In the genomic region with DNA sequence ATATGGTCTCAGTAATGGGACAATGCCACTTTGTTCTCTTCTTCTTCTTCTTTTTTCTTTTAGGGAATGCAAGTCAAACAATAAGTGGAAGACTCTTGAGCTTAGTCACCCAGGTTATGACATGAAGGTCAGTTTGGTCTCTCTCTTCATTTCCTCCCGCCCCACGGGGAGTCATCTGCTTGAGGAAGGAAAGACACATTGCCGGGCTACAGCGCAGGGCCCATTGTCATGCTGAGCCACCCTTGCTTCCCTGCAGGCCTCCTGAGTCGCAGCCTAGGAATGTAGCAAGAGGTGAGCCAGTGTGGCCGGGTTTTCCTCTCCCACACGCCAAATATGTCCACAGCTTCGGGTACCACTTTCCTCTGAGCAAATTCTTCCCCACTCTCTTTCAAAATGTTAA, we compare ENCODE assay signal across 9 cellular contexts. TPM values are rescaled to one million over a fixed set of nuclear protein-coding genes. Genes with fewer than 3 reads are reported as not detected.
DNase-seq lines count a peak whose midpoint lies in the region; ATAC-seq and TF ChIP-seq lines count a peak whose summit lies in the region.
"Had no signal": no experiment of that assay in that cellular context is flagged by ENCODE, and none has a peak within 500 bp of the region (broad histone marks: within the 10 kb centered on the region; RNA-seq: fewer than 3 reads in every experiment).

No MANE protein-coding gene starts in this region.

- ATAC-seq in HG03520 (IDR thresholded peaks at IDR 0.05; ENCODE audit: unreplicated experiment), result no peak

- H3K9me3 ChIP-seq in HUES64 (ENCODE audit: insufficient read depth, low read depth, low read length), result no peaks in the 10 kb centered on the region
- H3K9me3 ChIP-seq in ascending aorta, result no peaks in the 10 kb centered on the region
- H3K9me3 ChIP-seq in iPS-20b (ENCODE audit: insufficient read depth, low read depth, low read length), result no peaks in the 10 kb centered on the region
- no peaks in the 10 kb centered on the region for H3K9me3 ChIP-seq in thyroid gland

- TF ChIP-seq CTCF in AG10803 (conservative IDR thresholded peaks at IDR 0.05; ENCODE audit: low read length) (no peak), ascending aorta (IDR thresholded peaks at IDR 0.05) (no peak), thyroid gland (IDR thresholded peaks at IDR 0.05) (no peak)

- no peaks in the 10 kb centered on the region for H3K27me3 ChIP-seq in HUES64 (ENCODE audit: insufficient read depth, low read length)
- H3K27me3 ChIP-seq in ascending aorta, result no peaks in the 10 kb centered on the region
- no peaks in the 10 kb centered on the region for H3K27me3 ChIP-seq in iPS-20b (ENCODE audit: insufficient read depth, low read length)
- no peaks in the 10 kb centered on the region for H3K27me3 ChIP-seq in thyroid gland

- no peak for TF ChIP-seq POLR2A in thyroid gland (IDR thresholded peaks at IDR 0.05)

- WGBS in HUES64, result 5% methylated on average over 8 of the region's 8 CpGs
- 61 to 64% methylated on average over 8 of the region's 8 CpGs for WGBS in thyroid gland, 2 donors

- H3K9ac ChIP-seq in HUES64 (ENCODE audit: low read depth, low read length) (no peak overlapping the region), iPS-20b (ENCODE audit: low read depth, low read length) (0 out of 2 replicates have a peak overlapping the region, but pooled peaks have one; percentile 26)

- H3K27ac ChIP-seq in HUES64 (ENCODE audit: low read depth, low read length), result peak overlapping the region; percentile 63
- H3K27ac ChIP-seq in ascending aorta, result no peak overlapping the region
- H3K27ac ChIP-seq in iPS-20b (ENCODE audit: low read length), result no peak overlapping the region
- H3K27ac ChIP-seq in thyroid gland, result no peak overlapping the region

- DNase-seq in AG10803 (ENCODE audit: low read depth) (peak; percentile 71), ascending aorta (ENCODE audit: low spot score in 2 of 2) (peak; percentile 19 to 67), thyroid gland (no peak), NCI-H1417 (lab: John Stamatoyannopoulos, UW) (no peak)
- DNase-seq in activated CD4-positive, alpha-beta T cell treated with anti-CD3 and anti-CD28 coated beads, Interleukin-2, amount 50 U/mL, for 1 hour, result no peak
- DNase-seq: NCI-H1105 treated with DMSO at 0.1 percent for 48 hours had no signal

- peaks cover 29% of the 10 kb centered on the region for H3K4me1 ChIP-seq in HUES64 (ENCODE audit: insufficient read depth, low read length)
- H3K4me1 ChIP-seq in ascending aorta, result no peaks in the 10 kb centered on the region
- H3K4me1 ChIP-seq in iPS-20b (ENCODE audit: insufficient read depth, low read length), result peaks cover 32% of the 10 kb centered on the region
- no peaks in the 10 kb centered on the region for H3K4me1 ChIP-seq in thyroid gland

- H3K36me3 ChIP-seq in HUES64 (ENCODE audit: insufficient read depth, low read length), result no peaks in the 10 kb centered on the region
- H3K36me3 ChIP-seq in ascending aorta, result no peaks in the 10 kb centered on the region
- no peaks in the 10 kb centered on the region for H3K36me3 ChIP-seq in iPS-20b (ENCODE audit: insufficient read depth, low read depth, low read length)
- H3K36me3 ChIP-seq in thyroid gland, result no peaks in the 10 kb centered on the region

- H3K4me3 ChIP-seq in AG10803 (ENCODE audit: low read length) (no peak overlapping the region), HUES64 (ENCODE audit: low read length) (peak overlapping the region; percentile 28; the same call in 1 of the 2 replicates), ascending aorta (no peak overlapping the region), iPS-20b (ENCODE audit: low read length) (peak overlapping the region; percentile 40), thyroid gland (replicated peaks in 1 of 3) (no peak overlapping the region)

- intact Hi-C loops in ascending aorta (cut with DNase I), result no loop called here
- intact Hi-C loops in thyroid gland (cut with DNase I), result no loop called here

RNA-seq across cellular contexts. Expression of gene RAP2B, which starts 47.6 kb away (rescaled TPM):
- polyA plus RNA-seq in HUES64 (2013, experiment 1 of 2), result 12.5 TPM
- 13.1 TPM for polyA plus RNA-seq in HUES64 (2013, experiment 2 of 2)
- total RNA-seq in ascending aorta (1.6 TPM), thyroid gland (10 to 100 TPM in 3 of 4 donors, 1 to 10 TPM in 1; 8.9 to 11.0 (median 10.1) TPM)

Comparison
In these comparisons a context has a peak if more than half of its experiments do, and no peak if none do; other contexts are left out.
1. DNase-seq: peak in AG10803 (single experiment) and ascending aorta (2 of 2); none in thyroid gland (0 of 2), activated CD4-positive, alpha-beta T cell treated with anti-CD3 and anti-CD28 coated beads, Interleukin-2, amount 50 U/mL, for 1 hour (single experiment) and NCI-H1417 (0 of 3).
2. H3K4me3 ChIP-seq: peak in HUES64 (single experiment) and iPS-20b (single experiment); none in AG10803 (single experiment), ascending aorta (0 of 2) and thyroid gland (0 of 3).